In the genomic region with DNA sequence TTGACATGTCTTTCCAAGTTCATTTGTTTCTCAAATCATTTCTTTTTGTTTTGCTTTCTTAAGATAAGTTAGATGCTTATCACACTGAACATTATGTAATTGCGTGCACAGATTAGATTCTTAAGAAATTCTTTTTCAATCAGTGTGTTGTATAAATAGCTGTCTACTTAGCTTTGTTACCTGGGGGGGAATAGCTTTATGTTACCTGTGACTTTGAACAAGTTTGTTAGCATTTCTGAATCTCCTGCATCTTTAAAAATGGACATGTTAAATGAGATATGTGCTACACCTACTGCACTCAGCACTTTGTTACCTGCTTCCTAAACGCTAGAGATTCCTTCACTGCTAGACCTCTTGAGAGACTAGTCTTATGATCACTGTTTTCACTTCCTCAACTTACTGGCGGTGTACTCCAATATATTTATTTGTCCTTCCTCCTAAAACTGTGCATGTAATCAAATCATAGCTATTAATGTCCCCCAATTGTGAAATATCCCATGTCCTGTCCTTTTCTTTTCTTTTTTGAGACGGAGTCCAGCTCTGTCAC, we compare ENCODE assay signal across 18 cellular contexts. TPM values are rescaled to one million over a fixed set of nuclear protein-coding genes. Genes with fewer than 3 reads are reported as not detected.
DNase-seq lines count a peak whose midpoint lies in the region; ATAC-seq and TF ChIP-seq lines count a peak whose summit lies in the region.
"Had no signal": no experiment of that assay in that cellular context is flagged by ENCODE, and none has a peak within 500 bp of the region (broad histone marks: within the 10 kb centered on the region; RNA-seq: fewer than 3 reads in every experiment).

No MANE protein-coding gene starts in this region.

- H3F3A ChIP-seq in OCI-LY1 (ENCODE audit: insufficient read depth, low read length) = no peaks in the 10 kb centered on the region; the same call in 1 of the 2 replicates

- peaks cover 35% of the 10 kb centered on the region for H3K79me2 ChIP-seq in OCI-LY1 (ENCODE audit: insufficient read depth, low read length)

- peaks cover 5% of the 10 kb centered on the region; the same call in 1 of the 2 replicates for H3K36me3 ChIP-seq in OCI-LY1 (ENCODE audit: insufficient read depth, low read length)
- H3K36me3 ChIP-seq in endocrine pancreas (ENCODE audit: control insufficient read depth, insufficient read depth, low read length) = no peaks in the 10 kb centered on the region
- H3K36me3 ChIP-seq: uterus had no signal

- no peaks in the 10 kb centered on the region for H4K20me1 ChIP-seq in OCI-LY1 (ENCODE audit: insufficient read depth, low read length)

- H3K4me1 ChIP-seq in OCI-LY1 (ENCODE audit: insufficient read depth, low read length, severe bottlenecking) = peaks cover 49% of the 10 kb centered on the region
- peaks cover 8% of the 10 kb centered on the region for H3K4me1 ChIP-seq in endocrine pancreas (ENCODE audit: control insufficient read depth, insufficient read depth, low read length)

- H3K9me3 Mint-ChIP-seq in activated naive CD4-positive, alpha-beta T cell treated with anti-CD3 and anti-CD28 coated beads, Interleukin-2, amount 50 U/mL, for 24 hours = no peaks in the 10 kb centered on the region
- H3K9me3 Mint-ChIP-seq: effector memory CD8-positive, alpha-beta T cell; mesothelial cell of epicardium had no signal

- H3K4me3 Mint-ChIP-seq in activated naive CD4-positive, alpha-beta T cell treated with anti-CD3 and anti-CD28 coated beads, Interleukin-2, amount 50 U/mL, for 24 hours = peak overlapping the region; percentile 17
- H3K4me3 Mint-ChIP-seq: mesothelial cell of epicardium had no signal

- H3K27me3 ChIP-seq in OCI-LY1 (ENCODE audit: insufficient read depth, low read length) = no peaks in the 10 kb centered on the region
- H3K27me3 ChIP-seq in endocrine pancreas (ENCODE audit: control insufficient read depth, insufficient read depth, low read length) = no peaks in the 10 kb centered on the region
- H3K27me3 ChIP-seq: body of pancreas, uterus had no signal

- no peak overlapping the region for H2AFZ ChIP-seq in OCI-LY1 (ENCODE audit: low read length)

- peaks cover 68% of the 10 kb centered on the region for H3K4me1 Mint-ChIP-seq in activated naive CD4-positive, alpha-beta T cell treated with anti-CD3 and anti-CD28 coated beads, Interleukin-2, amount 50 U/mL, for 24 hours

- no peaks in the 10 kb centered on the region for H3K9me2 ChIP-seq in OCI-LY1 (ENCODE audit: low read depth, low read length)

- ATAC-seq in Right ventricle myocardium inferior = no peak
- ATAC-seq: body of pancreas; effector memory CD8-positive, alpha-beta T cell had no signal

- H3K27ac Mint-ChIP-seq in activated naive CD4-positive, alpha-beta T cell treated with anti-CD3 and anti-CD28 coated beads, Interleukin-2, amount 50 U/mL, for 24 hours = peak overlapping the region; percentile 69
- H3K27ac Mint-ChIP-seq: mesothelial cell of epicardium had no signal

- H3K27me3 Mint-ChIP-seq in activated naive CD4-positive, alpha-beta T cell treated with anti-CD3 and anti-CD28 coated beads, Interleukin-2, amount 50 U/mL, for 24 hours = no peaks in the 10 kb centered on the region
- H3K27me3 Mint-ChIP-seq: effector memory CD8-positive, alpha-beta T cell had no signal

- DNase-seq in activated naive CD4-positive, alpha-beta T cell treated with anti-CD3 and anti-CD28 coated beads, Interleukin-2, amount 50 U/mL, for 16 hours = no peak
- DNase-seq in OCI-M2 (lab: John Stamatoyannopoulos, UW; ENCODE audit: unreplicated experiment) (no peak), Right ventricle myocardium inferior (ENCODE audit: missing footprints) (no peak), cerebellar nuclear complex (lab: John Stamatoyannopoulos, UW) (no peak)
- no peak for DNase-seq in stimulated activated CD4-positive, alpha-beta T cell treated with anti-CD3 and anti-CD28 coated beads, Interleukin-2, amount 100 ng/mL, for 24 hours
- DNase-seq: body of pancreas; effector memory CD8-positive, alpha-beta T cell; foreskin fibroblast; NCI-H187; NCI-H69; posterior cingulate gyrus; SHP77 treated with DMSO at 0.1 percent for 48 hours; stimulated activated CD8-positive, alpha-beta memory T cell treated with anti-CD3 and anti-CD28 coated beads, Interleukin-4, amount 100 ng/mL, for 48 hours; uterus had no signal

- no peak overlapping the region for H3K9ac ChIP-seq in OCI-LY1 (ENCODE audit: low read length)
- H3K9ac ChIP-seq in endocrine pancreas (ENCODE audit: control insufficient read depth, insufficient read depth, low read length) = no peak overlapping the region

- no peak for TF ChIP-seq CTCF in OCI-LY1 (IDR thresholded peaks at IDR 0.05; ENCODE audit: low read length)

- H3K4me3 ChIP-seq in OCI-LY1 (ENCODE audit: low read depth, low read length, poor library complexity, severe bottlenecking) = no peak overlapping the region
- H3K4me3 ChIP-seq in endocrine pancreas (ENCODE audit: control insufficient read depth, insufficient read depth, low read length) = peak overlapping the region; percentile 15
- H3K4me3 ChIP-seq: body of pancreas, uterus had no signal

- no peaks in the 10 kb centered on the region for H3K9me3 ChIP-seq in OCI-LY1 (ENCODE audit: low read length)
- no peaks in the 10 kb centered on the region for H3K9me3 ChIP-seq in endocrine pancreas (ENCODE audit: control insufficient read depth, low read length)
- H3K9me3 ChIP-seq: body of pancreas, uterus had no signal

- no peak overlapping the region for H3K4me2 ChIP-seq in OCI-LY1 (ENCODE audit: low read length)

- intact Hi-C loops in Right ventricle myocardium inferior (cut with DNase I) = loop anchor here (2.0 kb wide), 1 partner anchor 218 kb away; no protein-coding TSS in a partner anchor

- H3K36me3 Mint-ChIP-seq in activated naive CD4-positive, alpha-beta T cell treated with anti-CD3 and anti-CD28 coated beads, Interleukin-2, amount 50 U/mL, for 24 hours = peaks cover 2% of the 10 kb centered on the region
- H3K36me3 Mint-ChIP-seq: mesothelial cell of epicardium had no signal

- H3K27ac ChIP-seq in OCI-LY1 (ENCODE audit: low read depth, low read length, poor library complexity, severe bottlenecking) = peak overlapping the region; percentile 0
- H3K27ac ChIP-seq: uterus had no signal

RNA-seq across cellular contexts. Expression of a gene that starts 3.3 kb away (rescaled TPM):
- total RNA-seq in Right ventricle myocardium inferior = 10.4 TPM
